1 cellular context compared by ENCODE assay signal in the genomic region with DNA sequence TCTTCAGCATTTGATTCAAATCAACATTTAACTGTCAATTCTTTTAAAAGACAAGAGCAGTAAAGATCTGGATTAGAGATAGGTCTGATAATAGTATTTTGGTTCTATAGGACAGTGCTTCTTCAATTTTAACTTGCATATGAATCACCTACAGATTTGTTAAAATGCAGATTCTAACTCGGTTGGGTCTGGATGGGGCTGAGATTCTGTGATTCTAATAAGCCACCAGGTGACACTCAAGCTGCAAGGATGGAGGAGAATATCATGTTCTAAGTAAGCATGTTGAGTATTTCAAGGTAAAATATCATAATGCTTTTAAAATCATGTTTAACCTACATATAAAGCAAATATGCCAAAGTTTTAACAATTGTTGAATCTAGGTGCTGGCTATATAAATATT.
TF ChIP-seq lines count a peak whose summit lies in the region.

No MANE protein-coding gene starts in this region.

TF ChIP-seq in K562, 482 proteins besides CTCF, POLR2A, EP300 and RAD21:
- TF ChIP-seq GTF2F1 (IDR thresholded peaks at IDR 0.05; ENCODE audit: low read depth, low read length) = no peak
- no peak for TF ChIP-seq PTTG1 (tag; IDR thresholded peaks at IDR 0.05; ENCODE audit: low read depth)
- 0 out of 2 replicates have a peak, but pooled peaks have one; percentile 27 for TF ChIP-seq SMC3 (conservative IDR thresholded peaks at IDR 0.05; ENCODE audit: insufficient read depth, low read depth, low read length)
